In the genomic region with DNA sequence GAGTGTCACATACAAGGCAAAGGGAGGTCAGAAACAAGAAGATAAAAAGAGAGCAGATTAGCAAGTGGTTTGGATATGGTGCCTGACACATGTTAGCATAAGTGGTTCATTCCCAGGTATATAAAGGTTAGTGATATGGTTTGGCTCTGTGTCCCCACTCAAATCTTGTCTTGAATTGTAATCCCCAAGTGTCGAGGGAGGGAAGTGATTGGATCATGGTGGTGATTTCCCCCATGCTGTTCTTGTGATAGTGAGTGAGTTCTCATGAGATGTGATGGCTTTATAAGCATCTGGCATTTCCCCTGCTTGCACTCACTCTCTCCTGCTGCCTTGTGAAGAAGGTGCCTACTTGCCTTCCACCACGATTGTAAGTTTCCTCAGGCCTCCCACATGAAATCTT, we compare ENCODE assay signal across 28 cellular contexts. TPM values are rescaled to one million over a fixed set of nuclear protein-coding genes. Genes with fewer than 3 reads are reported as not detected.
DNase-seq lines count a peak whose midpoint lies in the region; ATAC-seq and TF ChIP-seq lines count a peak whose summit lies in the region.
"Had no signal": no experiment of that assay in that cellular context is flagged by ENCODE, and none has a peak within 500 bp of the region (broad histone marks: within the 10 kb centered on the region; RNA-seq: fewer than 3 reads in every experiment).

No MANE protein-coding gene starts in this region.

- no peaks in the 10 kb centered on the region for H3K79me1 ChIP-seq in mesendoderm (ENCODE audit: low read length)

- ATAC-seq in Right ventricle myocardium superior (ENCODE audit: poor library complexity), result peak; percentile 56
- peak; percentile 24 to 43 for ATAC-seq in left cardiac atrium
- ATAC-seq in GM18861 (IDR thresholded peaks at IDR 0.05; ENCODE audit: unreplicated experiment), result no peak
- ATAC-seq: CD8-positive, alpha-beta T cell had no signal

- no peak overlapping the region for H3K4me3 Mint-ChIP-seq in type B pancreatic cell
- no peak overlapping the region for H3K4me3 Mint-ChIP-seq in activated CD4-positive, alpha-beta memory T cell treated with anti-CD3 and anti-CD28 coated beads for 36 hours
- H3K4me3 Mint-ChIP-seq: B cell; CD8-positive, alpha-beta T cell had no signal

- H3K18ac ChIP-seq in mesendoderm (ENCODE audit: low read length), result no peak overlapping the region

- no peak overlapping the region for H3K56ac ChIP-seq in mesendoderm (ENCODE audit: low read length)

- H3K23ac ChIP-seq in mesendoderm (ENCODE audit: low read length), result no peak overlapping the region

- H3K4me1 Mint-ChIP-seq in type B pancreatic cell (ENCODE audit: unreplicated experiment), result peaks cover 16% of the 10 kb centered on the region
- no peaks in the 10 kb centered on the region for H3K4me1 Mint-ChIP-seq in activated CD4-positive, alpha-beta memory T cell treated with anti-CD3 and anti-CD28 coated beads for 36 hours (ENCODE audit: low read depth)
- H3K4me1 Mint-ChIP-seq: B cell had no signal

- H2BK120ac ChIP-seq in mesendoderm (ENCODE audit: low read depth, low read length), result no peak overlapping the region

- H3K4me2 ChIP-seq in mesendoderm (ENCODE audit: low read length), result no peak overlapping the region
- H3K4me2 ChIP-seq: PC-9 had no signal

- no peak overlapping the region for H3K9ac ChIP-seq in mesendoderm (ENCODE audit: low read length)

- H3K9me3 Mint-ChIP-seq in type B pancreatic cell, result peaks cover 14% of the 10 kb centered on the region
- no peaks in the 10 kb centered on the region for H3K9me3 Mint-ChIP-seq in activated CD4-positive, alpha-beta memory T cell treated with anti-CD3 and anti-CD28 coated beads for 36 hours

- H3K79me2 ChIP-seq in mesendoderm (ENCODE audit: control insufficient read depth, insufficient read depth, low read length), result no peaks in the 10 kb centered on the region

- H4K8ac ChIP-seq in mesendoderm (ENCODE audit: low read depth, low read length), result no peak overlapping the region

- no peak overlapping the region for H3K27ac ChIP-seq in mesendoderm (ENCODE audit: low read depth, low read length)
- H3K27ac ChIP-seq: 22Rv1, C4-2B, PC-9 had no signal

- DNase-seq in Right ventricle myocardium superior, result no peak
- DNase-seq in cardiac septum (ENCODE audit: low spot score), result no peak
- DNase-seq in left cardiac atrium, result no peak
- DNase-seq in mesendoderm, result peak; percentile 90
- no peak for DNase-seq in type B pancreatic cell (ENCODE audit: extremely low spot score, unreplicated experiment)
- DNase-seq in NCI-H2081 (lab: John Stamatoyannopoulos, UW), result no peak
- DNase-seq in activated CD4-positive, alpha-beta memory T cell treated with anti-CD3 and anti-CD28 coated beads for 36 hours, result no peak
- DNase-seq: CD8-positive, alpha-beta T cell; DMS 273 treated with DMSO at 0.1 percent for 48 hours; DMS79; EL; GF-D8; Karpas-422; NCI-H1105; NCI-H1436 treated with DMSO at 0.1 percent for 48 hours; NCI-H187 treated with DMSO at 0.1 percent for 48 hours; NCI-H446 treated with DMSO at 0.1 percent for 48 hours; NCI-H526; NCI-H82; NK-92 treated with Interleukin-12 subunit alpha and Interleukin-12 subunit beta, amount 100 ng/mL, for 24 hours; PC-9; RPMI8226; SHP77 treated with DMSO at 0.1 percent for 48 hours had no signal

- H3K4me3 ChIP-seq in mesendoderm (ENCODE audit: low read length), result no peak overlapping the region
- H3K4me3 ChIP-seq: PC-9 had no signal

- H3K4ac ChIP-seq in mesendoderm (ENCODE audit: low read depth, low read length), result no peak overlapping the region

- H2BK15ac ChIP-seq in mesendoderm (replicated peaks; ENCODE audit: low read depth), result no peak overlapping the region

- intact Hi-C loops in Right ventricle myocardium superior (cut with DNase I), result no loop called here
- intact Hi-C loops in cardiac septum (cut with DNase I), result no loop called here
- intact Hi-C loops in left cardiac atrium (cut with DNase I), result loop anchor here in 1 of 2 donors (10.0 kb wide), 1 partner anchor 46 kb away; no protein-coding TSS in a partner anchor
- intact Hi-C loops in activated CD4-positive, alpha-beta memory T cell treated with anti-CD3 and anti-CD28 coated beads for 36 hours (cut with micrococcal nuclease), result no loop called here

- peaks cover 10% of the 10 kb centered on the region for H3K4me1 ChIP-seq in mesendoderm (ENCODE audit: control insufficient read depth, low read depth, low read length)

- H2AK5ac ChIP-seq in mesendoderm (ENCODE audit: low read length), result no peak overlapping the region

- H3K27me3 Mint-ChIP-seq in type B pancreatic cell, result no peaks in the 10 kb centered on the region
- H3K27me3 Mint-ChIP-seq in activated CD4-positive, alpha-beta memory T cell treated with anti-CD3 and anti-CD28 coated beads for 36 hours, result peaks cover 5% of the 10 kb centered on the region

- no peaks in the 10 kb centered on the region for H3K27me3 ChIP-seq in mesendoderm (ENCODE audit: insufficient read depth, low read length, poor library complexity)

- CTCF ChIA-PET in activated CD4-positive, alpha-beta memory T cell treated with anti-CD3 and anti-CD28 coated beads for 36 hours (lab: Charles Lee), result no interaction called here

- H3K36me3 ChIP-seq in mesendoderm (ENCODE audit: control insufficient read depth, insufficient read depth, low read length), result no peaks in the 10 kb centered on the region

- no peak overlapping the region for H4K5ac ChIP-seq in mesendoderm (ENCODE audit: low read length)

- TF ChIP-seq CTCF in type B pancreatic cell (conservative IDR thresholded peaks at IDR 0.05), result no peak

- peak overlapping the region; percentile 2 for H3K27ac Mint-ChIP-seq in type B pancreatic cell
- no peak overlapping the region for H3K27ac Mint-ChIP-seq in activated CD4-positive, alpha-beta memory T cell treated with anti-CD3 and anti-CD28 coated beads for 36 hours
- H3K27ac Mint-ChIP-seq: B cell; CD8-positive, alpha-beta T cell had no signal

- no peak overlapping the region for H2BK5ac ChIP-seq in mesendoderm (ENCODE audit: low read length)

- H3K36me3 Mint-ChIP-seq in type B pancreatic cell, result peaks cover 9% of the 10 kb centered on the region
- peaks cover 2% of the 10 kb centered on the region for H3K36me3 Mint-ChIP-seq in activated CD4-positive, alpha-beta memory T cell treated with anti-CD3 and anti-CD28 coated beads for 36 hours
- H3K36me3 Mint-ChIP-seq: CD8-positive, alpha-beta T cell had no signal

- POLR2A ChIA-PET in activated CD4-positive, alpha-beta memory T cell treated with anti-CD3 and anti-CD28 coated beads for 36 hours (lab: Charles Lee), result no interaction called here

- no CpG with 5 or more reads among the region's 2 CpGs for WGBS in mesendoderm (ENCODE audit: extremely low coverage, insufficient coverage, low lambda C conversion rate)

RNA-seq across cellular contexts. Expression of gene DKK3, which starts 12.1 kb away (rescaled TPM):
- total RNA-seq in Right ventricle myocardium superior (520 TPM), cardiac septum (980 TPM), left cardiac atrium (1,000 to 10,000 TPM; 1,563 to 1,610 TPM), type B pancreatic cell (ENCODE audit: low replicate concordance) (9.9 and 36.3 TPM in 2 replicates)
- 17.5 TPM for polyA plus RNA-seq in mesendoderm (2013, experiment 1 of 2)
- polyA plus RNA-seq in mesendoderm (2013, experiment 2 of 2), result 17.2 TPM
- not detected for total RNA-seq in activated CD4-positive, alpha-beta memory T cell treated with anti-CD3 and anti-CD28 coated beads for 36 hours
- total RNA-seq: B cell, HT-29 had no signal

Comparison
In these comparisons a context has a peak if more than half of its experiments do, and no peak if none do; other contexts are left out.
1. RNA of gene DKK3, which starts 12.1 kb away (total RNA-seq): 1,563 to 1,610 TPM in left cardiac atrium, 980 TPM in cardiac septum (single experiment), 520 TPM in Right ventricle myocardium superior (single experiment) and 9.9 to 36.3 TPM in type B pancreatic cell; not detected in activated CD4-positive, alpha-beta memory T cell treated with anti-CD3 and anti-CD28 coated beads for 36 hours; every median in the first group is over 10 times any median in the second.